In the genomic region with DNA sequence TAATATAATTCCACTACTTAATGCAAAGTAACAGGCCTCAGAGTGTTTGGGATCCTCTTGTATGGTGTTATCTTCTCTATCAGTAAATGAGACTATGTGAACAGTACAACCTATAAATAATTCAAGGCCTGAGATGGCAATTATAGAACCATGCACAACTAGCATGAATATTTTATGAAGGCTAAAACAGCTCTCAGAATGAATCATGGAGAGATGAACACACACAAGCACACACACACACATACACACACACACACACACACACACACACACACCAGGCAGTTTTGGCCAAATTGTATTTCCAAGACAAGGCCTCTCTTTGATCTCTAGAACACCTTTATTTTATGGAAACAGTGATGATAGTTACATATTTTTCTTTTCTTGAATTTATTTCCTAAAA, we compare ENCODE assay signal across 10 cellular contexts.
DNase-seq lines count a peak whose midpoint lies in the region; ATAC-seq, FAIRE-seq and TF ChIP-seq lines count a peak whose summit lies in the region.
"Had no signal": no experiment of that assay in that cellular context is flagged by ENCODE, and none has a peak within 500 bp of the region (broad histone marks: within the 10 kb centered on the region; RNA-seq: fewer than 3 reads in every experiment).

No MANE protein-coding gene starts in this region.

- H3K4me1 ChIP-seq in CD4-positive, CD25-positive, alpha-beta regulatory T cell (ENCODE audit: control insufficient read depth, insufficient read depth, low read length, poor library complexity, severe bottlenecking), result peaks cover 5% of the 10 kb centered on the region
- no peaks in the 10 kb centered on the region for H3K4me1 ChIP-seq in SK-N-SH (ENCODE audit: control insufficient read depth in 1 of 2, insufficient read depth in 2 of 2, low read depth in 1 of 2, low read length in 1 of 2)

- no peaks in the 10 kb centered on the region for H3K79me2 ChIP-seq in SK-N-SH (ENCODE audit: insufficient read depth)

- H3K9me3 Mint-ChIP-seq in CD4-positive, CD25-positive, alpha-beta regulatory T cell, result peaks cover 0 to 3% (median 0%) of the 10 kb centered on the region in 7 donors
- peaks cover 6% of the 10 kb centered on the region for H3K9me3 Mint-ChIP-seq in activated CD8-positive, alpha-beta T cell treated with anti-CD3 and anti-CD28 coated beads, Interleukin-2, amount 10 ng/mL, durations not matched to agents 7 days and 5 days (ENCODE audit: insufficient read depth)
- no peaks in the 10 kb centered on the region for H3K9me3 Mint-ChIP-seq in naive B cell

- H3K27me3 Mint-ChIP-seq in CD4-positive, CD25-positive, alpha-beta regulatory T cell, result peaks cover 6% of the 10 kb centered on the region
- H3K27me3 Mint-ChIP-seq in activated CD8-positive, alpha-beta T cell treated with anti-CD3 and anti-CD28 coated beads, Interleukin-2, amount 10 ng/mL, durations not matched to agents 7 days and 5 days (ENCODE audit: low read depth), result no peaks in the 10 kb centered on the region
- no peaks in the 10 kb centered on the region for H3K27me3 Mint-ChIP-seq in naive B cell

- H3K9me3 ChIP-seq in CD4-positive, CD25-positive, alpha-beta regulatory T cell (ENCODE audit: control insufficient read depth in 2 of 2, low read length in 2 of 2), result no peaks in the 10 kb centered on the region
- no peaks in the 10 kb centered on the region for H3K9me3 ChIP-seq in SK-N-SH

- H3K4me3 Mint-ChIP-seq in CD4-positive, CD25-positive, alpha-beta regulatory T cell, result peak overlapping the region; percentile 56 to 86 (median 77)
- H3K4me3 Mint-ChIP-seq in activated CD8-positive, alpha-beta T cell treated with anti-CD3 and anti-CD28 coated beads, Interleukin-2, amount 10 ng/mL, durations not matched to agents 7 days and 5 days, result peak overlapping the region; percentile 66
- H3K4me3 Mint-ChIP-seq in naive B cell, result peak overlapping the region in 7 of 8 donors; percentile 34 to 88 (median 75)

- H3K9me2 ChIP-seq in SK-N-SH, result no peaks in the 10 kb centered on the region

- H3K27ac ChIP-seq in CD4-positive, CD25-positive, alpha-beta regulatory T cell (ENCODE audit: insufficient read depth, low read length, poor library complexity, severe bottlenecking), result no peak overlapping the region
- H3K27ac ChIP-seq in SK-N-SH (ENCODE audit: low read depth in 2 of 2, low read length in 1 of 2), result no peak overlapping the region

- no peaks in the 10 kb centered on the region for H3F3A ChIP-seq in SK-N-SH (replicated peaks; ENCODE audit: insufficient read depth)

- no peak for TF ChIP-seq RAD21 in SK-N-SH (IDR thresholded peaks at IDR 0.05; ENCODE audit: low read length)

- no peak for DNase-seq in CD4-positive, CD25-positive, alpha-beta regulatory T cell
- DNase-seq in GM13977 (ENCODE audit: low spot score), result peak; percentile 9
- DNase-seq in activated CD8-positive, alpha-beta T cell treated with anti-CD3 and anti-CD28 coated beads, Interleukin-2, amount 10 ng/mL, durations not matched to agents 7 days and 5 days, result no peak
- no peak for DNase-seq in naive B cell
- DNase-seq in HK-2 (ENCODE audit: unreplicated experiment), result no peak
- no peak for DNase-seq in SK-N-SH
- DNase-seq in HTR-8/SVneo (ENCODE audit: insufficient read length, low spot score), result no peak
- DNase-seq: cortex of kidney, KBM-7 had no signal

- H3K4me2 ChIP-seq in SK-N-SH, result no peak overlapping the region

- peaks cover 6% of the 10 kb centered on the region for H3K27me3 ChIP-seq in CD4-positive, CD25-positive, alpha-beta regulatory T cell (ENCODE audit: control insufficient read depth, insufficient read depth, low read length)
- no peaks in the 10 kb centered on the region for H3K27me3 ChIP-seq in SK-N-SH (ENCODE audit: insufficient read depth)

- H3K4me3 ChIP-seq in CD4-positive, CD25-positive, alpha-beta regulatory T cell (ENCODE audit: low read depth, low read length), result peak overlapping the region; percentile 80
- no peak overlapping the region for H3K4me3 ChIP-seq in SK-N-SH (ENCODE audit: low read depth in 2 of 2, low read length in 1 of 2)

- TF ChIP-seq CTCF in GM13977 (IDR thresholded peaks at IDR 0.05; ENCODE audit: extremely low read depth, insufficient read depth, missing control alignments) (no peak), SK-N-SH (IDR thresholded peaks at IDR 0.05) (no peak)

- H2AFZ ChIP-seq in SK-N-SH (ENCODE audit: low read depth), result no peak overlapping the region

- H3K9ac ChIP-seq in SK-N-SH, result no peak overlapping the region

- peaks cover 10 to 23% (median 17%) of the 10 kb centered on the region in 4 donors for H3K4me1 Mint-ChIP-seq in CD4-positive, CD25-positive, alpha-beta regulatory T cell
- peaks cover 13% of the 10 kb centered on the region for H3K4me1 Mint-ChIP-seq in activated CD8-positive, alpha-beta T cell treated with anti-CD3 and anti-CD28 coated beads, Interleukin-2, amount 10 ng/mL, durations not matched to agents 7 days and 5 days (ENCODE audit: low read depth)
- peaks cover 68 to 86% (median 85%) of the 10 kb centered on the region in 3 donors for H3K4me1 Mint-ChIP-seq in naive B cell

- no peaks in the 10 kb centered on the region for H3K36me3 ChIP-seq in CD4-positive, CD25-positive, alpha-beta regulatory T cell (ENCODE audit: control insufficient read depth, insufficient read depth, low read length)
- H3K36me3 ChIP-seq in SK-N-SH (replicated peaks in 1 of 2; ENCODE audit: control insufficient read depth in 1 of 2, insufficient read depth in 2 of 2, low read length in 1 of 2), result no peaks in the 10 kb centered on the region

- no peaks in the 10 kb centered on the region for H3K36me3 Mint-ChIP-seq in CD4-positive, CD25-positive, alpha-beta regulatory T cell
- no peaks in the 10 kb centered on the region for H3K36me3 Mint-ChIP-seq in activated CD8-positive, alpha-beta T cell treated with anti-CD3 and anti-CD28 coated beads, Interleukin-2, amount 10 ng/mL, durations not matched to agents 7 days and 5 days (ENCODE audit: low read depth)
- no peaks in the 10 kb centered on the region for H3K36me3 Mint-ChIP-seq in naive B cell

- CTCF ChIA-PET in activated CD8-positive, alpha-beta T cell treated with anti-CD3 and anti-CD28 coated beads, Interleukin-2, amount 10 ng/mL, durations not matched to agents 7 days and 5 days (lab: Charles Lee), result interaction anchor here (1.1 to 1.4 kb wide), 2 partner anchors 10 to 179 kb away, joined by 3 to 7 read pairs; no protein-coding TSS in a partner anchor
- CTCF ChIA-PET in SK-N-SH (lab: Yijun Ruan, JAX), result interaction anchor here (0.5 to 1.1 kb wide), 4 partner anchors 179 to 577 kb away, joined by 3 to 4 read pairs (median 3); no protein-coding TSS in a partner anchor

- H3K27ac Mint-ChIP-seq in CD4-positive, CD25-positive, alpha-beta regulatory T cell, result peak overlapping the region in 2 of 3 donors; percentile 77 to 91
- H3K27ac Mint-ChIP-seq in activated CD8-positive, alpha-beta T cell treated with anti-CD3 and anti-CD28 coated beads, Interleukin-2, amount 10 ng/mL, durations not matched to agents 7 days and 5 days, result peak overlapping the region; percentile 77
- peak overlapping the region; percentile 64 to 93 (median 82) for H3K27ac Mint-ChIP-seq in naive B cell

- no peak for FAIRE-seq in HTR-8/SVneo (lab: Jason Lieb, UNC)

- no peak for ATAC-seq in CD4-positive, CD25-positive, alpha-beta regulatory T cell (ENCODE audit: low read depth in 2 of 2)
- no peak for ATAC-seq in activated CD8-positive, alpha-beta T cell treated with anti-CD3 and anti-CD28 coated beads, Interleukin-2, amount 10 ng/mL, durations not matched to agents 7 days and 5 days
- ATAC-seq in naive B cell (ENCODE audit: low read depth in 2 of 2) (no peak), GM18861 (IDR thresholded peaks at IDR 0.05; ENCODE audit: unreplicated experiment) (no peak)

- H4K20me1 ChIP-seq in SK-N-SH (ENCODE audit: insufficient read depth), result no peaks in the 10 kb centered on the region

- in situ Hi-C loops in GM13977 (cut with MboI; ENCODE audit: low pct_unique_long_range_greater_than_20kb, low sequenced_read_pairs, unreplicated experiment), result no loop called here

- no peak for TF ChIP-seq EP300 in SK-N-SH (IDR thresholded peaks at IDR 0.05; ENCODE audit: borderline replicate concordance in 1 of 2, low read depth in 1 of 2, low read length in 1 of 2)

- POLR2A ChIA-PET in activated CD8-positive, alpha-beta T cell treated with anti-CD3 and anti-CD28 coated beads, Interleukin-2, amount 10 ng/mL, durations not matched to agents 7 days and 5 days (lab: Charles Lee), result no interaction called here
- POLR2A ChIA-PET in SK-N-SH (lab: Yijun Ruan, JAX), result no interaction called here

TF ChIP-seq in SK-N-SH, 30 proteins besides CTCF, POLR2A, EP300 and RAD21:
- TF ChIP-seq TEAD4 (IDR thresholded peaks at IDR 0.05; ENCODE audit: borderline replicate concordance, insufficient read depth) (no peak), MXI1 (IDR thresholded peaks at IDR 0.05; ENCODE audit: low read depth, low read length) (no peak), RXRA (IDR thresholded peaks at IDR 0.05; ENCODE audit: borderline replicate concordance, low read depth) (no peak), CHD2 (IDR thresholded peaks at IDR 0.05; ENCODE audit: low read length, partially characterized antibody) (no peak), NRF1 (IDR thresholded peaks at IDR 0.05; ENCODE audit: low read depth, low read length) (no peak), MEF2A (IDR thresholded peaks at IDR 0.05; ENCODE audit: borderline replicate concordance, low read depth) (no peak), JUND (IDR thresholded peaks at IDR 0.05) (no peak)
- TF ChIP-seq, protein P1, sequence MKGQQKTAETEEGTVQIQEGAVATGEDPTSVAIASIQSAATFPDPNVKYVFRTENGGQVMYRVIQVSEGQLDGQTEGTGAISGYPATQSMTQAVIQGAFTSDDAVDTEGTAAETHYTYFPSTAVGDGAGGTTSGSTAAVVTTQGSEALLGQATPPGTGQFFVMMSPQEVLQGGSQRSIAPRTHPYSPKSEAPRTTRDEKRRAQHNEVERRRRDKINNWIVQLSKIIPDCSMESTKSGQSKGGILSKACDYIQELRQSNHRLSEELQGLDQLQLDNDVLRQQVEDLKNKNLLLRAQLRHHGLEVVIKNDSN (IDR thresholded peaks at IDR 0.05; ENCODE audit: borderline replicate concordance, low read depth), result no peak
- TF ChIP-seq, protein P2, sequence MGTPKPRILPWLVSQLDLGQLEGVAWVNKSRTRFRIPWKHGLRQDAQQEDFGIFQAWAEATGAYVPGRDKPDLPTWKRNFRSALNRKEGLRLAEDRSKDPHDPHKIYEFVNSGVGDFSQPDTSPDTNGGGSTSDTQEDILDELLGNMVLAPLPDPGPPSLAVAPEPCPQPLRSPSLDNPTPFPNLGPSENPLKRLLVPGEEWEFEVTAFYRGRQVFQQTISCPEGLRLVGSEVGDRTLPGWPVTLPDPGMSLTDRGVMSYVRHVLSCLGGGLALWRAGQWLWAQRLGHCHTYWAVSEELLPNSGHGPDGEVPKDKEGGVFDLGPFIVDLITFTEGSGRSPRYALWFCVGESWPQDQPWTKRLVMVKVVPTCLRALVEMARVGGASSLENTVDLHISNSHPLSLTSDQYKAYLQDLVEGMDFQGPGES (IDR thresholded peaks at IDR 0.05; ENCODE audit: low read depth, low read length), result no peak
